In genomic region chr20:23363257-23363649, GRCh38 we compare ENCODE assay signal across 8 cellular contexts.
DNase-seq lines count a peak whose midpoint lies in the region; ATAC-seq and TF ChIP-seq lines count a peak whose summit lies in the region.

No MANE protein-coding gene starts in this region.

- peaks cover 39% of the 10 kb centered on the region for H3K36me3 ChIP-seq in KOPT-K1 (ENCODE audit: insufficient read depth, low read length)
- H3K36me3 ChIP-seq in mucosa of stomach (ENCODE audit: control insufficient read depth, insufficient read depth, low read length): no peaks in the 10 kb centered on the region

- peak overlapping the region; percentile 86 for H3K27ac ChIP-seq in KOPT-K1 (ENCODE audit: low read depth, low read length, poor library complexity, severe bottlenecking)

- H3K9me3 Mint-ChIP-seq in central memory CD8-positive, alpha-beta T cell: no peaks in the 10 kb centered on the region

- H3K9me3 ChIP-seq in KOPT-K1 (ENCODE audit: insufficient read depth, low read length, poor library complexity, severe bottlenecking) (no peaks in the 10 kb centered on the region), mucosa of stomach (ENCODE audit: control insufficient read depth, low read length) (no peaks in the 10 kb centered on the region)

- H3K4me1 Mint-ChIP-seq in central memory CD8-positive, alpha-beta T cell: peaks cover 42% of the 10 kb centered on the region

- H3K36me3 Mint-ChIP-seq in central memory CD8-positive, alpha-beta T cell (ENCODE audit: insufficient read depth): peaks cover 27% of the 10 kb centered on the region

- H3K4me3 ChIP-seq in AG09309 (ENCODE audit: control insufficient read depth, low read depth, low read length) (peak overlapping the region; percentile 87), mucosa of stomach (ENCODE audit: low read length) (peak overlapping the region; percentile 10)

- no peaks in the 10 kb centered on the region for H3K27me3 Mint-ChIP-seq in central memory CD8-positive, alpha-beta T cell

- peak overlapping the region; percentile 92 for H3K27ac Mint-ChIP-seq in central memory CD8-positive, alpha-beta T cell (ENCODE audit: low read depth)

- H3K4me3 Mint-ChIP-seq in central memory CD8-positive, alpha-beta T cell: peak overlapping the region; percentile 92

- in situ Hi-C loops in ACHN (cut with HindIII; ENCODE audit: low pct_ligation_motif_present, low pct_unique_long_range_greater_than_20kb, low sequenced_read_pairs): no loop called here

- H3K4me1 ChIP-seq in mucosa of stomach (ENCODE audit: control insufficient read depth, insufficient read depth, low read length): peaks cover 44% of the 10 kb centered on the region

- no peak for TF ChIP-seq CTCF in AG09309 (IDR thresholded peaks at IDR 0.05; ENCODE audit: control insufficient read depth, insufficient read depth, low read depth, low read length, missing control alignments)

- H3K9ac ChIP-seq in mucosa of stomach (ENCODE audit: low read length): peak overlapping the region; percentile 79

- ATAC-seq in central memory CD8-positive, alpha-beta T cell (replicated peaks; ENCODE audit: extremely low read depth, poor library complexity, severe bottlenecking): no peak
- no peak for ATAC-seq in GM18868 (IDR thresholded peaks at IDR 0.05; ENCODE audit: unreplicated experiment)

- DNase-seq in AG09309 (ENCODE audit: low read depth) (no peak), ACHN (no peak), RKO (ENCODE audit: low spot score) (no peak), SIG-M5 (lab: John Stamatoyannopoulos, UW) (no peak)
- no peak for DNase-seq in central memory CD8-positive, alpha-beta T cell (ENCODE audit: low spot score in 2 of 2)

- H3K27me3 ChIP-seq in mucosa of stomach (ENCODE audit: control insufficient read depth, insufficient read depth, low read length): no peaks in the 10 kb centered on the region
